ENCODE assay signal across 1 cellular context in the genomic region with DNA sequence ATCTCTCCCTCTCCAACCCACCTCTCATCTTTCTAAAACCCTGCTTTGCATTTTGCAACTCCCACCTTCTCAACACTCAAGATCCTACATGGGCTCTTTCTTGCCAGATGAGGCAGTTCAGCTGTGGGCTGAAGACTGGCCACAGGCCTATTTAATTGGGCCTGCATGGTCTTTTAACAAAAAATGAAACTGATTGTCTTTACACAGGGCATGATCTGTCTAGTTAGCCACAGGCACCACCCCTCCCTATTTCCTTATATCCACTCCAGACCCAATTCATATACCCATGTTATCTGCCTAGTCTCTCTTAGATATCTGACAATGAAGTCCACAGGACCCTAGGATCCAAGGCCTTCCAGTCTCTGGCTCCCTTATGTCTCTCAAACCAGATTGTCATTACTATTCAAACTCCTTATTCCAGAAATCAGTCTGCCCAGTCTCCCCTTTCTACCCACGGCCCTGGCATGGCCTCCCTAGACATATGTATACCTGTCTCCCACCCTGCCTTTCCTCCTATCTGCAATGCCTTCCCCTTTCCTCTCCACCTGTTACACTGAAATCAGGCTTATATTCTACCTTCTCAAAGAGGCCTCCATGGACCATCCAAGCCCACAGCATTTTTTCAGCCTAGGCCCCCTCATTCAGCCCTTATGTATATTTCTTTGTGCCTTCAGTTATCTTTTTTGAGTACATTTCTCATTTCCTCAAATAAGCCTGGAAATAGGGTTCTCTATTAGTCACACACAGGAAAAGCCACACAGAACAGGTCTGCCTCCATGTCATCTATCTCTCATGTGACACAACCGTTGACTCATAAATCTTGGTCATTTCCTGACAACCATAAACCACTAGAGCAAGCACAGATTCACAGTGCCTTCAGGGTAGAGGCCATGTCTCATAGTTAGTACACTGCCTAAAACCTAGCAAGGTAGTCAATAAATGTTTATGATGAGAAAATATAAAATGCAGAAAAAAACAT.
TF ChIP-seq lines count a peak whose summit lies in the region.

No MANE protein-coding gene starts in this region.

TF ChIP-seq in GM12878, 131 proteins besides CTCF, POLR2A, EP300 and RAD21 (continued from another document and continues in another):
- TF ChIP-seq SUPT20H (IDR thresholded peaks at IDR 0.05; ENCODE audit: borderline replicate concordance, control insufficient read depth, low read depth, low read length), result no peak
- TF ChIP-seq, protein P1, sequence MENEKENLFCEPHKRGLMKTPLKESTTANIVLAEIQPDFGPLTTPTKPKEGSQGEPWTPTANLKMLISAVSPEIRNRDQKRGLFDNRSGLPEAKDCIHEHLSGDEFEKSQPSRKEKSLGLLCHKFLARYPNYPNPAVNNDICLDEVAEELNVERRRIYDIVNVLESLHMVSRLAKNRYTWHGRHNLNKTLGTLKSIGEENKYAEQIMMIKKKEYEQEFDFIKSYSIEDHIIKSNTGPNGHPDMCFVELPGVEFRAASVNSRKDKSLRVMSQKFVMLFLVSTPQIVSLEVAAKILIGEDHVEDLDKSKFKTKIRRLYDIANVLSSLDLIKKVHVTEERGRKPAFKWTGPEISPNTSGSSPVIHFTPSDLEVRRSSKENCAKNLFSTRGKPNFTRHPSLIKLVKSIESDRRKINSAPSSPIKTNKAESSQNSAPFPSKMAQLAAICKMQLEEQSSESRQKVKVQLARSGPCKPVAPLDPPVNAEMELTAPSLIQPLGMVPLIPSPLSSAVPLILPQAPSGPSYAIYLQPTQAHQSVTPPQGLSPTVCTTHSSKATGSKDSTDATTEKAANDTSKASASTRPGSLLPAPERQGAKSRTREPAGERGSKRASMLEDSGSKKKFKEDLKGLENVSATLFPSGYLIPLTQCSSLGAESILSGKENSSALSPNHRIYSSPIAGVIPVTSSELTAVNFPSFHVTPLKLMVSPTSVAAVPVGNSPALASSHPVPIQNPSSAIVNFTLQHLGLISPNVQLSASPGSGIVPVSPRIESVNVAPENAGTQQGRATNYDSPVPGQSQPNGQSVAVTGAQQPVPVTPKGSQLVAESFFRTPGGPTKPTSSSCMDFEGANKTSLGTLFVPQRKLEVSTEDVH (IDR thresholded peaks at IDR 0.05; ENCODE audit: low read depth, partially characterized antibody), result no peak
- no peak for TF ChIP-seq ZZZ3 (IDR thresholded peaks at IDR 0.05; ENCODE audit: control insufficient read depth, insufficient read length, low read depth)
- TF ChIP-seq NFYA (IDR thresholded peaks at IDR 0.05; ENCODE audit: borderline replicate concordance, low read depth, low read length), result no peak
- TF ChIP-seq SMC3 (IDR thresholded peaks at IDR 0.05; ENCODE audit: borderline replicate concordance, low read length), result no peak
- peak; percentile 63 for TF ChIP-seq RAD51 (IDR thresholded peaks at IDR 0.05)
- TF ChIP-seq STAT1 (conservative IDR thresholded peaks at IDR 0.05), result no peak
- peak; percentile 66 for TF ChIP-seq CREM (IDR thresholded peaks at IDR 0.05; ENCODE audit: low read depth)
- 0 out of 2 replicates have a peak, but pooled peaks have one; percentile 39 for TF ChIP-seq YY1 (IDR thresholded peaks at IDR 0.05; ENCODE audit: low read depth, low read length)
- TF ChIP-seq, protein P2, sequence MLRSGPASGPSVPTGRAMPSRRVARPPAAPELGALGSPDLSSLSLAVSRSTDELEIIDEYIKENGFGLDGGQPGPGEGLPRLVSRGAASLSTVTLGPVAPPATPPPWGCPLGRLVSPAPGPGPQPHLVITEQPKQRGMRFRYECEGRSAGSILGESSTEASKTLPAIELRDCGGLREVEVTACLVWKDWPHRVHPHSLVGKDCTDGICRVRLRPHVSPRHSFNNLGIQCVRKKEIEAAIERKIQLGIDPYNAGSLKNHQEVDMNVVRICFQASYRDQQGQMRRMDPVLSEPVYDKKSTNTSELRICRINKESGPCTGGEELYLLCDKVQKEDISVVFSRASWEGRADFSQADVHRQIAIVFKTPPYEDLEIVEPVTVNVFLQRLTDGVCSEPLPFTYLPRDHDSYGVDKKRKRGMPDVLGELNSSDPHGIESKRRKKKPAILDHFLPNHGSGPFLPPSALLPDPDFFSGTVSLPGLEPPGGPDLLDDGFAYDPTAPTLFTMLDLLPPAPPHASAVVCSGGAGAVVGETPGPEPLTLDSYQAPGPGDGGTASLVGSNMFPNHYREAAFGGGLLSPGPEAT (IDR thresholded peaks at IDR 0.05; ENCODE audit: low read depth), result peak; percentile 80
- TF ChIP-seq, protein P3, sequence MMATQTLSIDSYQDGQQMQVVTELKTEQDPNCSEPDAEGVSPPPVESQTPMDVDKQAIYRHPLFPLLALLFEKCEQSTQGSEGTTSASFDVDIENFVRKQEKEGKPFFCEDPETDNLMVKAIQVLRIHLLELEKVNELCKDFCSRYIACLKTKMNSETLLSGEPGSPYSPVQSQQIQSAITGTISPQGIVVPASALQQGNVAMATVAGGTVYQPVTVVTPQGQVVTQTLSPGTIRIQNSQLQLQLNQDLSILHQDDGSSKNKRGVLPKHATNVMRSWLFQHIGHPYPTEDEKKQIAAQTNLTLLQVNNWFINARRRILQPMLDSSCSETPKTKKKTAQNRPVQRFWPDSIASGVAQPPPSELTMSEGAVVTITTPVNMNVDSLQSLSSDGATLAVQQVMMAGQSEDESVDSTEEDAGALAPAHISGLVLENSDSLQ (IDR thresholded peaks at IDR 0.05), result peak; percentile 89
- TF ChIP-seq, protein P4, sequence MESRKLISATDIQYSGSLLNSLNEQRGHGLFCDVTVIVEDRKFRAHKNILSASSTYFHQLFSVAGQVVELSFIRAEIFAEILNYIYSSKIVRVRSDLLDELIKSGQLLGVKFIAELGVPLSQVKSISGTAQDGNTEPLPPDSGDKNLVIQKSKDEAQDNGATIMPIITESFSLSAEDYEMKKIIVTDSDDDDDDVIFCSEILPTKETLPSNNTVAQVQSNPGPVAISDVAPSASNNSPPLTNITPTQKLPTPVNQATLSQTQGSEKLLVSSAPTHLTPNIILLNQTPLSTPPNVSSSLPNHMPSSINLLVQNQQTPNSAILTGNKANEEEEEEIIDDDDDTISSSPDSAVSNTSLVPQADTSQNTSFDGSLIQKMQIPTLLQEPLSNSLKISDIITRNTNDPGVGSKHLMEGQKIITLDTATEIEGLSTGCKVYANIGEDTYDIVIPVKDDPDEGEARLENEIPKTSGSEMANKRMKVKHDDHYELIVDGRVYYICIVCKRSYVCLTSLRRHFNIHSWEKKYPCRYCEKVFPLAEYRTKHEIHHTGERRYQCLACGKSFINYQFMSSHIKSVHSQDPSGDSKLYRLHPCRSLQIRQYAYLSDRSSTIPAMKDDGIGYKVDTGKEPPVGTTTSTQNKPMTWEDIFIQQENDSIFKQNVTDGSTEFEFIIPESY (IDR thresholded peaks at IDR 0.05), result no peak
- no peak for TF ChIP-seq PAX8 (IDR thresholded peaks at IDR 0.05)
- no peak for TF ChIP-seq ESRRA (IDR thresholded peaks at IDR 0.05; ENCODE audit: low read length)
- no peak for TF ChIP-seq HCFC1 (IDR thresholded peaks at IDR 0.05; ENCODE audit: low read length)
- peak; percentile 75; the same call in 1 of the 2 replicates for TF ChIP-seq FOXM1 (IDR thresholded peaks at IDR 0.05; ENCODE audit: low read depth, low read length)
- TF ChIP-seq, protein P5, sequence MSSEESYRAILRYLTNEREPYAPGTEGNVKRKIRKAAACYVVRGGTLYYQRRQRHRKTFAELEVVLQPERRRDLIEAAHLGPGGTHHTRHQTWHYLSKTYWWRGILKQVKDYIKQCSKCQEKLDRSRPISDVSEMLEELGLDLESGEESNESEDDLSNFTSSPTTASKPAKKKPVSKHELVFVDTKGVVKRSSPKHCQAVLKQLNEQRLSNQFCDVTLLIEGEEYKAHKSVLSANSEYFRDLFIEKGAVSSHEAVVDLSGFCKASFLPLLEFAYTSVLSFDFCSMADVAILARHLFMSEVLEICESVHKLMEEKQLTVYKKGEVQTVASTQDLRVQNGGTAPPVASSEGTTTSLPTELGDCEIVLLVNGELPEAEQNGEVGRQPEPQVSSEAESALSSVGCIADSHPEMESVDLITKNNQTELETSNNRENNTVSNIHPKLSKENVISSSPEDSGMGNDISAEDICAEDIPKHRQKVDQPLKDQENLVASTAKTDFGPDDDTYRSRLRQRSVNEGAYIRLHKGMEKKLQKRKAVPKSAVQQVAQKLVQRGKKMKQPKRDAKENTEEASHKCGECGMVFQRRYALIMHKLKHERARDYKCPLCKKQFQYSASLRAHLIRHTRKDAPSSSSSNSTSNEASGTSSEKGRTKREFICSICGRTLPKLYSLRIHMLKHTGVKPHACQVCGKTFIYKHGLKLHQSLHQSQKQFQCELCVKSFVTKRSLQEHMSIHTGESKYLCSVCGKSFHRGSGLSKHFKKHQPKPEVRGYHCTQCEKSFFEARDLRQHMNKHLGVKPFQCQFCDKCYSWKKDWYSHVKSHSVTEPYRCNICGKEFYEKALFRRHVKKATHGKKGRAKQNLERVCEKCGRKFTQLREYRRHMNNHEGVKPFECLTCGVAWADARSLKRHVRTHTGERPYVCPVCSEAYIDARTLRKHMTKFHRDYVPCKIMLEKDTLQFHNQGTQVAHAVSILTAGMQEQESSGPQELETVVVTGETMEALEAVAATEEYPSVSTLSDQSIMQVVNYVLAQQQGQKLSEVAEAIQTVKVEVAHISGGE (CRISPR knock-in tag; IDR thresholded peaks at IDR 0.05), result no peak
- peak; percentile 37; the same call in 1 of the 2 replicates for TF ChIP-seq JUND (IDR thresholded peaks at IDR 0.05; ENCODE audit: low read depth, low read length)
- TF ChIP-seq SPI1 (IDR thresholded peaks at IDR 0.05; ENCODE audit: borderline replicate concordance, insufficient read depth, low read depth, low read length), result peak; percentile 83
- TF ChIP-seq TAF1 (IDR thresholded peaks at IDR 0.05; ENCODE audit: borderline replicate concordance, low read depth, low read length), result no peak
- no peak for TF ChIP-seq NRF1 (conservative IDR thresholded peaks at IDR 0.05; ENCODE audit: low read depth, low read length)
- TF ChIP-seq BMI1 (IDR thresholded peaks at IDR 0.05; ENCODE audit: borderline replicate concordance), result peak; percentile 12; the same call in 1 of the 2 replicates
- no peak for TF ChIP-seq SREBF1 (IDR thresholded peaks at IDR 0.05; ENCODE audit: low read length)
- TF ChIP-seq, protein P6, sequence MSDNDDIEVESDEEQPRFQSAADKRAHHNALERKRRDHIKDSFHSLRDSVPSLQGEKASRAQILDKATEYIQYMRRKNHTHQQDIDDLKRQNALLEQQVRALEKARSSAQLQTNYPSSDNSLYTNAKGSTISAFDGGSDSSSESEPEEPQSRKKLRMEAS (IDR thresholded peaks at IDR 0.05; ENCODE audit: low read depth, low read length), result no peak
- TF ChIP-seq TBL1XR1 (IDR thresholded peaks at IDR 0.05; ENCODE audit: low read depth, low read length), result 0 out of 2 replicates have a peak, but pooled peaks have one; percentile 21
- TF ChIP-seq, protein P7, sequence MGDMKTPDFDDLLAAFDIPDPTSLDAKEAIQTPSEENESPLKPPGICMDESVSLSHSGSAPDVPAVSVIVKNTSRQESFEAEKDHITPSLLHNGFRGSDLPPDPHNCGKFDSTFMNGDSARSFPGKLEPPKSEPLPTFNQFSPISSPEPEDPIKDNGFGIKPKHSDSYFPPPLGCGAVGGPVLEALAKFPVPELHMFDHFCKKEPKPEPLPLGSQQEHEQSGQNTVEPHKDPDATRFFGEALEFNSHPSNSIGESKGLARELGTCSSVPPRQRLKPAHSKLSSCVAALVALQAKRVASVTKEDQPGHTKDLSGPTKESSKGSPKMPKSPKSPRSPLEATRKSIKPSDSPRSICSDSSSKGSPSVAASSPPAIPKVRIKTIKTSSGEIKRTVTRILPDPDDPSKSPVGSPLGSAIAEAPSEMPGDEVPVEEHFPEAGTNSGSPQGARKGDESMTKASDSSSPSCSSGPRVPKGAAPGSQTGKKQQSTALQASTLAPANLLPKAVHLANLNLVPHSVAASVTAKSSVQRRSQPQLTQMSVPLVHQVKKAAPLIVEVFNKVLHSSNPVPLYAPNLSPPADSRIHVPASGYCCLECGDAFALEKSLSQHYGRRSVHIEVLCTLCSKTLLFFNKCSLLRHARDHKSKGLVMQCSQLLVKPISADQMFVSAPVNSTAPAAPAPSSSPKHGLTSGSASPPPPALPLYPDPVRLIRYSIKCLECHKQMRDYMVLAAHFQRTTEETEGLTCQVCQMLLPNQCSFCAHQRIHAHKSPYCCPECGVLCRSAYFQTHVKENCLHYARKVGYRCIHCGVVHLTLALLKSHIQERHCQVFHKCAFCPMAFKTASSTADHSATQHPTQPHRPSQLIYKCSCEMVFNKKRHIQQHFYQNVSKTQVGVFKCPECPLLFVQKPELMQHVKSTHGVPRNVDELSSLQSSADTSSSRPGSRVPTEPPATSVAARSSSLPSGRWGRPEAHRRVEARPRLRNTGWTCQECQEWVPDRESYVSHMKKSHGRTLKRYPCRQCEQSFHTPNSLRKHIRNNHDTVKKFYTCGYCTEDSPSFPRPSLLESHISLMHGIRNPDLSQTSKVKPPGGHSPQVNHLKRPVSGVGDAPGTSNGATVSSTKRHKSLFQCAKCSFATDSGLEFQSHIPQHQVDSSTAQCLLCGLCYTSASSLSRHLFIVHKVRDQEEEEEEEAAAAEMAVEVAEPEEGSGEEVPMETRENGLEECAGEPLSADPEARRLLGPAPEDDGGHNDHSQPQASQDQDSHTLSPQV (IDR thresholded peaks at IDR 0.05), result no peak
- TF ChIP-seq, protein P8, sequence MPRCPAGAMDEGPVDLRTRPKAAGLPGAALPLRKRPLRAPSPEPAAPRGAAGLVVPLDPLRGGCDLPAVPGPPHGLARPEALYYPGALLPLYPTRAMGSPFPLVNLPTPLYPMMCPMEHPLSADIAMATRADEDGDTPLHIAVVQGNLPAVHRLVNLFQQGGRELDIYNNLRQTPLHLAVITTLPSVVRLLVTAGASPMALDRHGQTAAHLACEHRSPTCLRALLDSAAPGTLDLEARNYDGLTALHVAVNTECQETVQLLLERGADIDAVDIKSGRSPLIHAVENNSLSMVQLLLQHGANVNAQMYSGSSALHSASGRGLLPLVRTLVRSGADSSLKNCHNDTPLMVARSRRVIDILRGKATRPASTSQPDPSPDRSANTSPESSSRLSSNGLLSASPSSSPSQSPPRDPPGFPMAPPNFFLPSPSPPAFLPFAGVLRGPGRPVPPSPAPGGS (IDR thresholded peaks at IDR 0.05; ENCODE audit: borderline replicate concordance, insufficient read depth, low read depth, low read length, poor library complexity, severe bottlenecking), result peak; percentile 51
- no peak for TF ChIP-seq NR2F1 (conservative IDR thresholded peaks at IDR 0.05)
- TF ChIP-seq, protein P9, sequence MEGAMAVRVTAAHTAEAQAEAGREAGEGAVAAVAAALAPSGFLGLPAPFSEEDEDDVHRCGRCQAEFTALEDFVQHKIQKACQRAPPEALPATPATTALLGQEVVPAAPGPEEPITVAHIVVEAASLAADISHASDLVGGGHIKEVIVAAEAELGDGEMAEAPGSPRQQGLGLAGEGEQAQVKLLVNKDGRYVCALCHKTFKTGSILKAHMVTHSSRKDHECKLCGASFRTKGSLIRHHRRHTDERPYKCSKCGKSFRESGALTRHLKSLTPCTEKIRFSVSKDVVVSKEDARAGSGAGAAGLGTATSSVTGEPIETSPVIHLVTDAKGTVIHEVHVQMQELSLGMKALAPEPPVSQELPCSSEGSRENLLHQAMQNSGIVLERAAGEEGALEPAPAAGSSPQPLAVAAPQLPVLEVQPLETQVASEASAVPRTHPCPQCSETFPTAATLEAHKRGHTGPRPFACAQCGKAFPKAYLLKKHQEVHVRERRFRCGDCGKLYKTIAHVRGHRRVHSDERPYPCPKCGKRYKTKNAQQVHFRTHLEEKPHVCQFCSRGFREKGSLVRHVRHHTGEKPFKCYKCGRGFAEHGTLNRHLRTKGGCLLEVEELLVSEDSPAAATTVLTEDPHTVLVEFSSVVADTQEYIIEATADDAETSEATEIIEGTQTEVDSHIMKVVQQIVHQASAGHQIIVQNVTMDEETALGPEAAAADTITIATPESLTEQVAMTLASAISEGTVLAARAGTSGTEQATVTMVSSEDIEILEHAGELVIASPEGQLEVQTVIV (IDR thresholded peaks at IDR 0.05; ENCODE audit: borderline replicate concordance, partially characterized antibody), result no peak
- no peak for TF ChIP-seq BRCA1 (IDR thresholded peaks at IDR 0.05; ENCODE audit: low read depth, low read length)
- TF ChIP-seq EED (IDR thresholded peaks at IDR 0.05; ENCODE audit: low read depth), result peak; percentile 92
- TF ChIP-seq CBX5 (IDR thresholded peaks at IDR 0.05; ENCODE audit: low read depth), result 0 out of 2 replicates have a peak, but pooled peaks have one; percentile 67
- peak; percentile 89; the same call in 1 of the 2 replicates for TF ChIP-seq NFIC (IDR thresholded peaks at IDR 0.05; ENCODE audit: low read depth, low read length)
